ENCODE assay signal across 28 cellular contexts in the genomic region with DNA sequence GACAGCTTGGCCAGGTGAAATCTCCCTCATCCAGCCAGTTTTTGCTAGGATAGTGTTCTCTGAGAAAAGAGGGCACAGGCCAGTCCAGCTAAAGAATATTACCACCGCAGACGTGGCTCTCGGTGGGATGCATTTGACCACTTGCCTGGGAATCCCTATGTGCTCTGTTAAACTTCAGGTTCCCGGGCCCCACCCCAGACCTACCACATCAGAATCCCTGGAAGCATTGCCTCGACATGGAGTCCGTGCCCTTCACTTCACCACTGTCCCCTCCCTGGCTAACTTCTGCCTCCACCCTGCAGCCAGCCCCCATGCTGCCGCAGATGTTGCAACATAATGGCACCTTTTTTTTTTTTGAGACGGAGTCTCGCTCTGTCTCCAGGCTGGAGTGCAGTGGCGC. TPM values are rescaled to one million over a fixed set of nuclear protein-coding genes. Genes with fewer than 3 reads are reported as not detected.
"Had no signal": no experiment of that assay in that cellular context is flagged by ENCODE, and none has a peak within 500 bp of the region (broad histone marks: within the 10 kb centered on the region; RNA-seq: fewer than 3 reads in every experiment).

No MANE protein-coding gene starts in this region.

- FAIRE-seq: colon, keratinocyte, pancreas had no signal

- H3K27ac ChIP-seq: breast epithelium, pancreas, thoracic aorta, uterus had no signal

- H3K4me3 ChIP-seq: breast epithelium, gastrocnemius medialis, pancreas, right atrium auricular region, thoracic aorta, uterus had no signal

- DNase-seq: activated CD4-positive, alpha-beta memory T cell treated with anti-CD3 and anti-CD28 coated beads, Interleukin-2, amount 10 ng/mL, durations not matched to agents 7 days and 5 days; activated CD4-positive, alpha-beta T cell treated with anti-CD3 and anti-CD28 coated beads, Interleukin-2, amount 10 ng/mL, durations not matched to agents 7 days and 5 days; activated CD4-positive, CD25-positive, alpha-beta regulatory T cell treated with anti-CD3 and anti-CD28 coated beads, Interleukin-2, amount 50 U/mL, for 72 hours; activated CD8-positive, alpha-beta memory T cell treated with anti-CD3 and anti-CD28 coated beads, Interleukin-2, amount 50 U/mL, for 48 hours; activated naive CD4-positive, alpha-beta T cell; activated T-cell treated with anti-CD3 and anti-CD28 coated beads, Interleukin-2, amount 50 U/mL, for 4 hours; effector memory CD8-positive, alpha-beta T cell; erythroblast; glutamatergic neuron; left colon; naive thymus-derived CD8-positive, alpha-beta T cell; nucleus accumbens; stimulated activated CD4-positive, alpha-beta T cell treated with anti-CD3 and anti-CD28 coated beads, Interleukin-12 subunit alpha, Interleukin-12 subunit beta, amount 100 ng/mL, for 4 hours; stimulated activated CD4-positive, alpha-beta T cell treated with anti-CD3 and anti-CD28 coated beads, Interleukin-4, amount 100 ng/mL, for 1 hour; SW 1271; T-helper 17 cell; uterus had no signal

- H3K27me3 ChIP-seq: breast epithelium, dorsolateral prefrontal cortex, gastrocnemius medialis, pancreas, right atrium auricular region, uterus had no signal

- H3K4me1 ChIP-seq: breast epithelium, pancreas, uterus had no signal

- H3K36me3 ChIP-seq: breast epithelium, gastrocnemius medialis, pancreas, thoracic aorta, uterus had no signal

- H3K9me3 ChIP-seq: breast epithelium, gastrocnemius medialis, pancreas, right atrium auricular region, thoracic aorta, uterus had no signal

- ATAC-seq: activated naive CD4-positive, alpha-beta T cell treated with anti-CD3 and anti-CD28 coated beads, Interleukin-2, amount 50 U/mL, for 72 hours; activated T-cell treated with anti-CD3 and anti-CD28 coated beads, Interleukin-2, amount 50 U/mL, for 4 hours; activated T-helper 17 cell treated with anti-CD3 and anti-CD28 coated beads, Interleukin-2, amount 50 U/mL, for 72 hours; effector memory CD8-positive, alpha-beta T cell; gastrocnemius medialis; left colon; naive thymus-derived CD8-positive, alpha-beta T cell; pancreas; T-helper 17 cell had no signal

RNA-seq across cellular contexts. Expression of gene EMID1, which starts 56.9 kb away (rescaled TPM):
- total RNA-seq: activated CD4-positive, alpha-beta T cell treated with anti-CD3 and anti-CD28 coated beads, Interleukin-2, amount 10 ng/mL, durations not matched to agents 7 days and 5 days; activated T-helper 17 cell treated with anti-CD3 and anti-CD28 coated beads, Interleukin-2, amount 50 U/mL, for 72 hours; naive thymus-derived CD8-positive, alpha-beta T cell; pulmonary artery endothelial cell; T-helper 17 cell had no signal
- polyA plus RNA-seq: keratinocyte; naive thymus-derived CD8-positive, alpha-beta T cell had no signal
